In the genomic region with DNA sequence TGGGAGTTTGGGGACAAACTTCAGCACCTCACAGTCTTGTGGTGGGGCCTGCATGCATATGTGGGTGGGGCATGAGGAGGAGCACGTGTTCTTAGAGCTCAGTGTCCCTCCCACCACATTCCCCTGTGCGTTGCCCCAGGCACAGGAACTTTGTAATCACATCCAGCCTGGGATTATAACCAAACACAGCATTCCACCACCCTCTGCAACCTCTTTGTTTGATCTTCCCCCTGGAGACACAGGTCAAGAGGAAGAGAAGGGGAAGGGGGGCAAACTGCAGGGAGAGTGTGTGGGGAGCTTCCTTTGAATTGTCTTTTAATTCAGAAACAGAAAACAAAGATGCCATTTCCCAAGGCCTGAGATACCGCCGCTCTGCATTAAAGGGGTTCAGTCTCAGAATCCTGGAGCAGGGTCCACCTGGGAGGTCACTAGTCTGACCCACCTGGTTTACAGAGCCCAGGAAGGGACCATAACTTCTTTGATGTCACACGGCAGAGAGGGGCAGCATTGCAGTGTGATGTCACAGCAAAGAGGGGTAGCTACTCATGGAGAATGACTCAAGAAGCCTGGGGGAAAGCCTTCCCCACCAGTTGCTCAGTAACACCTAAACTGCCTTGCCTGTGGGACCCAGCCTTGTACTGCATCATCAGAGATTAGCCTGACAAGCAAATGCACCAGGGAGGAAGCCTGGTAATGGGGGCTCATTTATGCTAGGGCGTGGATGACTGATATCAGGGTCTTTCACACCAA, we compare ENCODE assay signal across 9 cellular contexts.
A peak's percentile ranks its signal among the peaks of the same experiment; 100 is the strongest.
DNase-seq lines count a peak whose midpoint lies in the region; ATAC-seq and TF ChIP-seq lines count a peak whose summit lies in the region.
"Had no signal": no experiment of that assay in that cellular context is flagged by ENCODE, and none has a peak within 500 bp of the region (broad histone marks: within the 10 kb centered on the region; RNA-seq: fewer than 3 reads in every experiment).

No MANE protein-coding gene starts in this region.

- no peak for TF ChIP-seq CTCF in activated CD8-positive, alpha-beta T cell treated with anti-CD3 and anti-CD28 coated beads for 36 hours (IDR thresholded peaks at IDR 0.05)
- no peak for TF ChIP-seq CTCF in left ventricle myocardium inferior (IDR thresholded peaks at IDR 0.05; ENCODE audit: borderline replicate concordance)
- no peak for TF ChIP-seq CTCF in CD4-positive, alpha-beta T cell (IDR thresholded peaks at IDR 0.05)

- ATAC-seq in activated CD8-positive, alpha-beta T cell treated with anti-CD3 and anti-CD28 coated beads for 36 hours: peak; percentile 68
- no peak for ATAC-seq in HG02610 (IDR thresholded peaks at IDR 0.05; ENCODE audit: unreplicated experiment)
- ATAC-seq in CD4-positive, alpha-beta T cell (ENCODE audit: poor library complexity): no peak
- no peak for ATAC-seq in GM18868 (IDR thresholded peaks at IDR 0.05; ENCODE audit: unreplicated experiment)
- no peak for ATAC-seq in GM18870 (IDR thresholded peaks at IDR 0.05; ENCODE audit: unreplicated experiment)

- H3K36me3 ChIP-seq in left ventricle myocardium inferior: no peaks in the 10 kb centered on the region

- POLR2A ChIA-PET in activated CD8-positive, alpha-beta T cell treated with anti-CD3 and anti-CD28 coated beads for 36 hours (lab: Charles Lee): no interaction called here
- POLR2A ChIA-PET in CD4-positive, alpha-beta T cell (lab: Charles Lee): no interaction called here

- H3K9me3 Mint-ChIP-seq in activated CD8-positive, alpha-beta T cell treated with anti-CD3 and anti-CD28 coated beads for 36 hours: no peaks in the 10 kb centered on the region
- no peaks in the 10 kb centered on the region for H3K9me3 Mint-ChIP-seq in stimulated activated naive CD8-positive, alpha-beta T cell treated with anti-CD3 and anti-CD28 coated beads, Interleukin-15, Interleukin-2, amounts not matched to agents 100 ng/mL and 50 ng/mL, for 24 hours
- H3K9me3 Mint-ChIP-seq in CD4-positive, alpha-beta T cell: no peaks in the 10 kb centered on the region

- no peak overlapping the region for H3K4me3 Mint-ChIP-seq in activated CD8-positive, alpha-beta T cell treated with anti-CD3 and anti-CD28 coated beads for 36 hours
- H3K4me3 Mint-ChIP-seq in stimulated activated naive CD8-positive, alpha-beta T cell treated with anti-CD3 and anti-CD28 coated beads, Interleukin-15, Interleukin-2, amounts not matched to agents 100 ng/mL and 50 ng/mL, for 24 hours: no peak overlapping the region
- H3K4me3 Mint-ChIP-seq in CD4-positive, alpha-beta T cell: no peak overlapping the region

- no peaks in the 10 kb centered on the region for H3K36me3 Mint-ChIP-seq in activated CD8-positive, alpha-beta T cell treated with anti-CD3 and anti-CD28 coated beads for 36 hours (ENCODE audit: low read depth)
- no peaks in the 10 kb centered on the region for H3K36me3 Mint-ChIP-seq in stimulated activated naive CD8-positive, alpha-beta T cell treated with anti-CD3 and anti-CD28 coated beads, Interleukin-15, Interleukin-2, amounts not matched to agents 100 ng/mL and 50 ng/mL, for 24 hours (ENCODE audit: low read depth)
- H3K36me3 Mint-ChIP-seq in CD4-positive, alpha-beta T cell (ENCODE audit: low read depth): no peaks in the 10 kb centered on the region

- no peak overlapping the region for H3K4me3 ChIP-seq in left ventricle myocardium inferior

- DNase-seq in HT1080 (ENCODE audit: low read depth) (peak; percentile 48), left ventricle myocardium inferior (no peak)
- DNase-seq in activated CD8-positive, alpha-beta T cell treated with anti-CD3 and anti-CD28 coated beads for 36 hours: peak; percentile 24
- DNase-seq in CD4-positive, alpha-beta T cell: no peak
- DNase-seq: activated CD4-positive, alpha-beta T cell treated with anti-CD3 and anti-CD28 coated beads, Interleukin-2, amount 50 U/mL, for 48 hours had no signal

- CTCF ChIA-PET in activated CD8-positive, alpha-beta T cell treated with anti-CD3 and anti-CD28 coated beads for 36 hours (lab: Charles Lee): interaction anchor here (0.8 to 1.2 kb wide), 3 partner anchors 21 to 209 kb away, joined by 3 read pairs; no protein-coding TSS in a partner anchor
- CTCF ChIA-PET in CD4-positive, alpha-beta T cell (lab: Charles Lee): no interaction called here

- H3K9me3 ChIP-seq in left ventricle myocardium inferior (replicated peaks): no peaks in the 10 kb centered on the region
- no peaks in the 10 kb centered on the region for H3K9me3 ChIP-seq in CD4-positive, alpha-beta T cell (ENCODE audit: control insufficient read depth, low read length)

- H3K27me3 Mint-ChIP-seq in activated CD8-positive, alpha-beta T cell treated with anti-CD3 and anti-CD28 coated beads for 36 hours: peaks cover 3% of the 10 kb centered on the region
- no peaks in the 10 kb centered on the region for H3K27me3 Mint-ChIP-seq in stimulated activated naive CD8-positive, alpha-beta T cell treated with anti-CD3 and anti-CD28 coated beads, Interleukin-15, Interleukin-2, amounts not matched to agents 100 ng/mL and 50 ng/mL, for 24 hours
- H3K27me3 Mint-ChIP-seq in CD4-positive, alpha-beta T cell: no peaks in the 10 kb centered on the region

- peaks cover 13% of the 10 kb centered on the region for H3K4me1 Mint-ChIP-seq in activated CD8-positive, alpha-beta T cell treated with anti-CD3 and anti-CD28 coated beads for 36 hours (ENCODE audit: low read depth)
- peaks cover 10% of the 10 kb centered on the region for H3K4me1 Mint-ChIP-seq in stimulated activated naive CD8-positive, alpha-beta T cell treated with anti-CD3 and anti-CD28 coated beads, Interleukin-15, Interleukin-2, amounts not matched to agents 100 ng/mL and 50 ng/mL, for 24 hours (ENCODE audit: low read depth)
- peaks cover 9% of the 10 kb centered on the region for H3K4me1 Mint-ChIP-seq in CD4-positive, alpha-beta T cell (ENCODE audit: low read depth)

- peaks cover 42% of the 10 kb centered on the region for H3K4me1 ChIP-seq in left ventricle myocardium inferior

- peak overlapping the region; percentile 87 for H3K27ac ChIP-seq in left ventricle myocardium inferior (replicated peaks)
- H3K27ac ChIP-seq in CD4-positive, alpha-beta T cell (ENCODE audit: low read depth, low read length): no peak overlapping the region

- H3K27me3 ChIP-seq in left ventricle myocardium inferior (ENCODE audit: low read depth): no peaks in the 10 kb centered on the region
- peaks cover 7% of the 10 kb centered on the region for H3K27me3 ChIP-seq in CD4-positive, alpha-beta T cell (ENCODE audit: control insufficient read depth, insufficient read depth, low read length)

- peak overlapping the region; percentile 10 for H3K27ac Mint-ChIP-seq in activated CD8-positive, alpha-beta T cell treated with anti-CD3 and anti-CD28 coated beads for 36 hours
- H3K27ac Mint-ChIP-seq in stimulated activated naive CD8-positive, alpha-beta T cell treated with anti-CD3 and anti-CD28 coated beads, Interleukin-15, Interleukin-2, amounts not matched to agents 100 ng/mL and 50 ng/mL, for 24 hours: peak overlapping the region; percentile 53
- H3K27ac Mint-ChIP-seq in CD4-positive, alpha-beta T cell: no peak overlapping the region

- intact Hi-C loops in activated CD8-positive, alpha-beta T cell treated with anti-CD3 and anti-CD28 coated beads for 36 hours (cut with micrococcal nuclease): no loop called here
- intact Hi-C loops in left ventricle myocardium inferior (cut with micrococcal nuclease): no loop called here
- intact Hi-C loops in CD4-positive, alpha-beta T cell (cut with DNase I, micrococcal nuclease): no loop called here

Comparison
In these comparisons a context has a peak if more than half of its experiments do, and no peak if none do; other contexts are left out.
1. DNase-seq: peak in HT1080 (single experiment) and activated CD8-positive, alpha-beta T cell treated with anti-CD3 and anti-CD28 coated beads for 36 hours (single experiment); none in left ventricle myocardium inferior (single experiment) and CD4-positive, alpha-beta T cell (0 of 10).